Comparison of ENCODE assay signal across 19 cellular contexts in the genomic region with DNA sequence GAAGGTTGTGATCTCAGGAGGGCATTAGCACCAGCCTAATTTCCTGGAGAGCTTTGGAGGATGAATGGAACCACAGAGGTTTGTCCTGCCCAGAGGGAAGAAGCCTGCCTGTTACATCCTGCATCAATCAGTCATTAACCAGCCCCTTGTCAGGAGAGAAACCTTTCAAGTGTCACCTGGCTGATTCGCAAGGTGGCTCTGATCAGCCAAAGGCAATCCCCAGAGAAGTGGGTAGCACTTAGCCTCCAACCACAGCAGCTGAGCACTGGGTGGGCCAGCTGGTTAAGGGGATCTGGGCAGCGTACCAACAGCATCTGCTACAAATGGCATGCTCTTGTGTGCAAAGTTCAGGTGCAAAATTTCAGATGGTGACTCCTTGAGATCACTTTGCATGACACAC. TPM values are rescaled to one million over a fixed set of nuclear protein-coding genes. Genes with fewer than 3 reads are reported as not detected.
DNase-seq lines count a peak whose midpoint lies in the region; ATAC-seq and TF ChIP-seq lines count a peak whose summit lies in the region.
"Had no signal": no experiment of that assay in that cellular context is flagged by ENCODE, and none has a peak within 500 bp of the region (broad histone marks: within the 10 kb centered on the region; RNA-seq: fewer than 3 reads in every experiment).

No MANE protein-coding gene starts in this region.

- TF ChIP-seq CTCF in prostate gland (IDR thresholded peaks at IDR 0.05): no peak

- H3K36me3 ChIP-seq in prostate gland: no peaks in the 10 kb centered on the region
- H3K36me3 ChIP-seq: SJCRH30 had no signal

- no peak for ATAC-seq in HG02623 (IDR thresholded peaks at IDR 0.05; ENCODE audit: unreplicated experiment)
- ATAC-seq: activated CD8-positive, alpha-beta T cell treated with anti-CD3 and anti-CD28 coated beads, Interleukin-2, amount 10 ng/mL, durations not matched to agents 7 days and 5 days; heart left ventricle; natural killer cell had no signal

- no peak overlapping the region for H3K27ac ChIP-seq in prostate gland
- H3K27ac ChIP-seq: GM23248, heart left ventricle, SJCRH30, skin epidermis had no signal

- intact Hi-C loops in prostate gland (cut with DNase I): no loop called here

- WGBS in prostate gland: 63% methylated on average over 2 of the region's 2 CpGs

- DNase-seq in ELF-1 (ENCODE audit: low read depth, low spot score): peak; percentile 69
- DNase-seq in NCI-H1694 treated with DMSO at 0.1 percent for 48 hours (lab: John Stamatoyannopoulos, UW): peak; percentile 64
- peak; percentile 81 for DNase-seq in NCI-H510A treated with DMSO at 0.1 percent for 48 hours (lab: John Stamatoyannopoulos, UW)
- peak; percentile 39 for DNase-seq in kidney tubule cell (ENCODE audit: low spot score)
- no peak for DNase-seq in prostate gland (ENCODE audit: low spot score)
- DNase-seq in hypothalamus (lab: John Stamatoyannopoulos, UW): no peak
- DNase-seq: activated CD8-positive, alpha-beta T cell treated with anti-CD3 and anti-CD28 coated beads, Interleukin-2, amount 10 ng/mL, durations not matched to agents 7 days and 5 days; activated T-cell treated with anti-CD3 and anti-CD28 coated beads, Interleukin-2, amount 50 U/mL, for 48 hours; GM23248; heart left ventricle; mesenchymal stem cell; natural killer cell; NCI-H226; stimulated activated CD4-positive, alpha-beta T cell treated with anti-CD3 and anti-CD28 coated beads, Interleukin-4, amount 100 ng/mL, for 1 hour; substantia nigra; T-helper 2 cell had no signal

- H3K27me3 ChIP-seq in prostate gland (replicated peaks; ENCODE audit: insufficient read depth): no peaks in the 10 kb centered on the region

- H3K4me1 ChIP-seq in prostate gland (replicated peaks): no peaks in the 10 kb centered on the region
- H3K4me1 ChIP-seq: heart left ventricle, SJCRH30 had no signal

- no peaks in the 10 kb centered on the region for H3K9me3 ChIP-seq in prostate gland
- H3K9me3 ChIP-seq: SJCRH30 had no signal

- H3K4me3 ChIP-seq in prostate gland: no peak overlapping the region
- H3K4me3 ChIP-seq: GM23248, heart left ventricle, SJCRH30, skin epidermis had no signal

- no peak for TF ChIP-seq POLR2A in prostate gland (IDR thresholded peaks at IDR 0.05)

RNA-seq across cellular contexts. Expression of a gene that starts 26.9 kb away (rescaled TPM):
- total RNA-seq in prostate gland: 1 to 10 TPM; 7.1 to 7.5 TPM
- total RNA-seq: SJCRH30 had no signal

Comparison
In these comparisons a context has a peak if more than half of its experiments do, and no peak if none do; other contexts are left out.
1. DNase-seq: peak in ELF-1 (single experiment), NCI-H1694 treated with DMSO at 0.1 percent for 48 hours (single experiment), NCI-H510A treated with DMSO at 0.1 percent for 48 hours (single experiment) and kidney tubule cell (single experiment); none in prostate gland (single experiment) and hypothalamus (0 of 51).